In genomic region chr4:186727977-186728519, GRCh38 we compare ENCODE assay signal across 10 cellular contexts. TPM values are rescaled to one million over a fixed set of nuclear protein-coding genes. Genes with fewer than 3 reads are reported as not detected.
DNase-seq lines count a peak whose midpoint lies in the region; TF ChIP-seq lines count a peak whose summit lies in the region.
"Had no signal": no experiment of that assay in that cellular context is flagged by ENCODE, and none has a peak within 500 bp of the region (broad histone marks: within the 10 kb centered on the region; RNA-seq: fewer than 3 reads in every experiment).

No MANE protein-coding gene starts in this region.

- H3K4me1 ChIP-seq in HUES6 (ENCODE audit: control insufficient read depth, insufficient read depth, low read length) (peaks cover 20% of the 10 kb centered on the region), tibial artery (peaks cover 0 to 21% (median 3%) of the 10 kb centered on the region in 4 donors), tibial nerve (peaks cover 0 to 28% (median 0%) of the 10 kb centered on the region in 4 donors)

- H3K4me3 ChIP-seq in HUES6 (ENCODE audit: low read depth, low read length) (peak overlapping the region; percentile 93), tibial artery (peak overlapping the region; percentile 74 to 91), tibial nerve (no peak overlapping the region)

- H3K27me3 Mint-ChIP-seq in brain, result peaks cover 20% of the 10 kb centered on the region

- peak; percentile 46 for DNase-seq in iris pigment epithelial cell (ENCODE audit: low read depth)
- DNase-seq in tibial artery, result no peak
- DNase-seq in NCI-H2171 (lab: John Stamatoyannopoulos, UW), result no peak
- DNase-seq in SIG-M5 (lab: John Stamatoyannopoulos, UW), result no peak
- DNase-seq in tibial nerve (ENCODE audit: low spot score in 2 of 2), result no peak
- DNase-seq: erythroblast, naive B cell, NCI-H345 had no signal

- peaks cover 26% of the 10 kb centered on the region for H3K4me1 Mint-ChIP-seq in brain

- H3K36me3 ChIP-seq in HUES6 (ENCODE audit: control insufficient read depth, insufficient read depth, low read length) (no peaks in the 10 kb centered on the region), tibial artery (no peaks in the 10 kb centered on the region), tibial nerve (no peaks in the 10 kb centered on the region)

- no peak overlapping the region for H3K27ac ChIP-seq in HUES6 (ENCODE audit: low read depth, low read length)
- peak overlapping the region; percentile 91 to 94 for H3K27ac ChIP-seq in tibial artery
- H3K27ac ChIP-seq in tibial nerve, result peak overlapping the region in 1 of 4 donors; percentile 11

- H3K4me3 Mint-ChIP-seq in brain, result peak overlapping the region; percentile 91 to 97 (median 96)

- H3K9ac ChIP-seq in HUES6 (ENCODE audit: low read length), result no peak overlapping the region

- H3K27me3 ChIP-seq in HUES6 (ENCODE audit: control insufficient read depth, insufficient read depth, low read length) (peaks cover 9% of the 10 kb centered on the region; the same call in 1 of the 2 replicates), tibial artery (no peaks in the 10 kb centered on the region), tibial nerve (no peaks in the 10 kb centered on the region)

- H3K9me3 ChIP-seq in HUES6 (ENCODE audit: control insufficient read depth, insufficient read depth, low read depth, low read length) (no peaks in the 10 kb centered on the region), tibial artery (no peaks in the 10 kb centered on the region), tibial nerve (no peaks in the 10 kb centered on the region)

- peaks cover 0 to 7% (median 0%) of the 10 kb centered on the region in 5 experiments for H3K9me3 Mint-ChIP-seq in brain

- TF ChIP-seq POLR2A in tibial nerve (IDR thresholded peaks at IDR 0.05), result no peak

- whole genome bisulfite sequencing in tibial nerve, 2 donors, result 57 to 66% methylated on average over 6 of the region's 6 CpGs

- peak overlapping the region in 4 of 5 experiments; percentile 5 to 98 (median 64) for H3K27ac Mint-ChIP-seq in brain
- H3K27ac Mint-ChIP-seq: naive B cell had no signal

- intact Hi-C loops in tibial artery (cut with DNase I; ENCODE audit: low total_unique reads), result loop anchor here (5.0 kb wide), 1 partner anchor 61 kb away; no protein-coding TSS in a partner anchor

- no peaks in the 10 kb centered on the region for H3K36me3 Mint-ChIP-seq in brain
- H3K36me3 Mint-ChIP-seq: naive B cell had no signal

- TF ChIP-seq CTCF in brain (conservative IDR thresholded peaks at IDR 0.05), result peak in 1 of 2 experiments; percentile 23
- TF ChIP-seq CTCF in tibial artery (IDR thresholded peaks at IDR 0.05), result no peak
- peak in 1 of 5 experiments; percentile 9 for TF ChIP-seq CTCF in tibial nerve (IDR thresholded peaks at IDR 0.05)

- TF ChIP-seq EP300 in tibial nerve (IDR thresholded peaks at IDR 0.05), result no peak

RNA-seq across cellular contexts. Expression of gene FAT1, which starts 4.4 kb away (rescaled TPM):
- polyA plus RNA-seq in brain (ENCODE audit: insufficient read depth, low read depth, low replicate concordance), result 16.9 TPM
- 100 to 1,000 TPM in 1 of 4 donors, 10 to 100 TPM in 3; 85.2 to 119 (median 91.6) TPM for total RNA-seq in tibial nerve

Comparison
In these comparisons a context has a peak if more than half of its experiments do, and no peak if none do; other contexts are left out.
1. H3K4me3 ChIP-seq: peak in HUES6 (single experiment) and tibial artery (2 of 2); none in tibial nerve (0 of 4).